In genomic region chr15:22954326-22954725, GRCh38 we compare ENCODE assay signal across 17 cellular contexts.
"Had no signal": no experiment of that assay in that cellular context is flagged by ENCODE, and none has a peak within 500 bp of the region (broad histone marks: within the 10 kb centered on the region; RNA-seq: fewer than 3 reads in every experiment).

No MANE protein-coding gene starts in this region.

- FAIRE-seq: colon, TTC549 had no signal

- H3K9me3 ChIP-seq: prostate gland, upper lobe of right lung had no signal

- H3K4me3 ChIP-seq: cardiac muscle cell, neural progenitor cell, prostate gland, skin epidermis, upper lobe of right lung had no signal

- H3K27ac ChIP-seq: cardiac muscle cell, neural progenitor cell, prostate gland, upper lobe of right lung had no signal

- H2AFZ ChIP-seq: neural progenitor cell had no signal

- ATAC-seq: left ventricle myocardium superior; right cardiac atrium; stimulated activated naive CD8-positive, alpha-beta T cell treated with anti-CD3 and anti-CD28 coated beads, Interleukin-15, amount 100 ng/mL, for 72 hours had no signal

- H3K9ac ChIP-seq: neural progenitor cell had no signal

- H3K27me3 ChIP-seq: cardiac muscle cell, upper lobe of right lung had no signal

- H3K36me3 ChIP-seq: cardiac muscle cell, neural progenitor cell, prostate gland, upper lobe of right lung had no signal

- DNase-seq: activated CD4-positive, alpha-beta T cell treated with anti-CD3 and anti-CD28 coated beads, Interleukin-2, amount 50 U/mL, for 48 hours; activated gamma-delta T cell; immature natural killer cell; kidney glomerular epithelial cell; left ventricle myocardium superior; right cardiac atrium; stimulated activated CD4-positive, alpha-beta T cell treated with anti-CD3 and anti-CD28 coated beads, Interleukin-15, amount 100 ng/mL, for 24 hours; stimulated activated CD4-positive, alpha-beta T cell treated with anti-CD3 and anti-CD28 coated beads, Interleukin-2, amount 100 ng/mL, for 48 hours; stimulated activated naive CD8-positive, alpha-beta T cell treated with anti-CD3 and anti-CD28 coated beads, Interleukin-15, amount 100 ng/mL, for 72 hours; SW 1271; upper lobe of right lung had no signal
